In genomic region chr9:37947431-37947830, GRCh38 we compare ENCODE assay signal across 20 cellular contexts. TPM values are rescaled to one million over a fixed set of nuclear protein-coding genes. Genes with fewer than 3 reads are reported as not detected.
DNase-seq lines count a peak whose midpoint lies in the region; ATAC-seq and TF ChIP-seq lines count a peak whose summit lies in the region.
"Had no signal": no experiment of that assay in that cellular context is flagged by ENCODE, and none has a peak within 500 bp of the region (broad histone marks: within the 10 kb centered on the region; RNA-seq: fewer than 3 reads in every experiment).

No MANE protein-coding gene starts in this region.

- H3K9me3 Mint-ChIP-seq in endothelial cell (ENCODE audit: unreplicated experiment) (no peaks in the 10 kb centered on the region), neural crest cell (no peaks in the 10 kb centered on the region), type B pancreatic cell (no peaks in the 10 kb centered on the region)
- no peaks in the 10 kb centered on the region for H3K9me3 Mint-ChIP-seq in activated naive CD8-positive, alpha-beta T cell treated with anti-CD3 and anti-CD28 coated beads, Interleukin-2, amount 50 U/mL, for 24 hours
- H3K9me3 Mint-ChIP-seq: CD4-positive, CD25-positive, alpha-beta regulatory T cell had no signal

- peaks cover 7% of the 10 kb centered on the region for H3K4me1 Mint-ChIP-seq in endothelial cell (ENCODE audit: unreplicated experiment)
- peaks cover 5% of the 10 kb centered on the region for H3K4me1 Mint-ChIP-seq in neural crest cell
- H3K4me1 Mint-ChIP-seq in type B pancreatic cell (ENCODE audit: unreplicated experiment): peaks cover 31% of the 10 kb centered on the region
- H3K4me1 Mint-ChIP-seq in activated naive CD8-positive, alpha-beta T cell treated with anti-CD3 and anti-CD28 coated beads, Interleukin-2, amount 50 U/mL, for 24 hours: peaks cover 6% of the 10 kb centered on the region
- H3K4me1 Mint-ChIP-seq: CD4-positive, CD25-positive, alpha-beta regulatory T cell had no signal

- H3K79me2 ChIP-seq in Karpas-422 (ENCODE audit: low read length): no peaks in the 10 kb centered on the region

- H3K27me3 ChIP-seq in Karpas-422 (ENCODE audit: low read length) (no peaks in the 10 kb centered on the region), Peyer's patch (no peaks in the 10 kb centered on the region)
- H3K27me3 ChIP-seq: SJSA1 had no signal

- no peak overlapping the region for H2AFZ ChIP-seq in Karpas-422 (ENCODE audit: low read length)

- H3K36me3 Mint-ChIP-seq in endothelial cell (ENCODE audit: low read depth, unreplicated experiment) (peaks cover 46% of the 10 kb centered on the region), neural crest cell (ENCODE audit: low read depth) (no peaks in the 10 kb centered on the region), type B pancreatic cell (peaks cover 16% of the 10 kb centered on the region)
- H3K36me3 Mint-ChIP-seq in activated naive CD8-positive, alpha-beta T cell treated with anti-CD3 and anti-CD28 coated beads, Interleukin-2, amount 50 U/mL, for 24 hours (ENCODE audit: low read depth): peaks cover 4% of the 10 kb centered on the region

- no peaks in the 10 kb centered on the region for H3K9me3 ChIP-seq in Karpas-422 (ENCODE audit: low read length)
- H3K9me3 ChIP-seq in Peyer's patch: no peaks in the 10 kb centered on the region
- H3K9me3 ChIP-seq: HAP-1, SJSA1 had no signal

- peaks cover 3% of the 10 kb centered on the region for H3K27me3 Mint-ChIP-seq in endothelial cell (ENCODE audit: unreplicated experiment)
- no peaks in the 10 kb centered on the region for H3K27me3 Mint-ChIP-seq in neural crest cell (ENCODE audit: low read depth)
- H3K27me3 Mint-ChIP-seq in type B pancreatic cell: no peaks in the 10 kb centered on the region
- peaks cover 1% of the 10 kb centered on the region for H3K27me3 Mint-ChIP-seq in activated naive CD8-positive, alpha-beta T cell treated with anti-CD3 and anti-CD28 coated beads, Interleukin-2, amount 50 U/mL, for 24 hours

- peaks cover 14% of the 10 kb centered on the region; the same call in 1 of the 2 replicates for H3K36me3 ChIP-seq in Karpas-422 (ENCODE audit: insufficient read depth, low read length)
- peaks cover 0 to 43% (median 0%) of the 10 kb centered on the region in 3 donors for H3K36me3 ChIP-seq in Peyer's patch

- H3K9ac ChIP-seq in Karpas-422 (ENCODE audit: low read length): peak overlapping the region; percentile 41; the same call in 1 of the 2 replicates

- peak overlapping the region; percentile 59 for H3K4me3 Mint-ChIP-seq in endothelial cell (ENCODE audit: unreplicated experiment)
- no peak overlapping the region for H3K4me3 Mint-ChIP-seq in neural crest cell
- H3K4me3 Mint-ChIP-seq in type B pancreatic cell: no peak overlapping the region
- H3K4me3 Mint-ChIP-seq in activated naive CD8-positive, alpha-beta T cell treated with anti-CD3 and anti-CD28 coated beads, Interleukin-2, amount 50 U/mL, for 24 hours: no peak overlapping the region
- H3K4me3 Mint-ChIP-seq: CD4-positive, CD25-positive, alpha-beta regulatory T cell had no signal

- TF ChIP-seq CTCF in endothelial cell (IDR thresholded peaks at IDR 0.05; ENCODE audit: unreplicated experiment): no peak
- TF ChIP-seq CTCF in neural crest cell (conservative IDR thresholded peaks at IDR 0.05): no peak
- TF ChIP-seq CTCF in type B pancreatic cell (conservative IDR thresholded peaks at IDR 0.05): no peak
- no peak for TF ChIP-seq CTCF in Peyer's patch (IDR thresholded peaks at IDR 0.05)
- TF ChIP-seq CTCF in omental fat pad (IDR thresholded peaks at IDR 0.05): no peak

- H3K27ac Mint-ChIP-seq in endothelial cell (ENCODE audit: unreplicated experiment) (no peak overlapping the region), neural crest cell (ENCODE audit: unreplicated experiment) (peak overlapping the region; percentile 87), type B pancreatic cell (peak overlapping the region; percentile 70)
- H3K27ac Mint-ChIP-seq in activated naive CD8-positive, alpha-beta T cell treated with anti-CD3 and anti-CD28 coated beads, Interleukin-2, amount 50 U/mL, for 24 hours: no peak overlapping the region
- H3K27ac Mint-ChIP-seq: CD4-positive, CD25-positive, alpha-beta regulatory T cell had no signal

- H3K4me2 ChIP-seq in Karpas-422 (ENCODE audit: low read depth, low read length, poor library complexity, severe bottlenecking): no peak overlapping the region

- H3K9me2 ChIP-seq in Karpas-422 (replicated peaks; ENCODE audit: insufficient read depth, low read length): no peaks in the 10 kb centered on the region

- DNase-seq in Karpas-422 (no peak), endothelial cell (ENCODE audit: low spot score) (no peak), neural crest cell (ENCODE audit: low read depth, low spot score) (no peak), type B pancreatic cell (ENCODE audit: extremely low spot score, unreplicated experiment) (no peak), Peyer's patch (no peak), omental fat pad (ENCODE audit: low spot score) (no peak)
- no peak for DNase-seq in activated naive CD8-positive, alpha-beta T cell treated with anti-CD3 and anti-CD28 coated beads, Interleukin-2, amount 50 U/mL, for 24 hours
- DNase-seq: ACHN; CD4-positive, CD25-positive, alpha-beta regulatory T cell; COR-L47; DMS 273 treated with DMSO at 0.1 percent for 48 hours; DND-41; NCI-H1105 treated with DMSO at 0.1 percent for 48 hours; NCI-H1694 treated with DMSO at 0.1 percent for 48 hours; NCI-H2227 treated with DMSO at 0.1 percent for 48 hours; NCI-H510A treated with DMSO at 0.1 percent for 48 hours; NCI-H774; OCI-M1 had no signal

- peaks cover 68% of the 10 kb centered on the region for H3K4me1 ChIP-seq in Karpas-422 (ENCODE audit: low read length)
- no peaks in the 10 kb centered on the region for H3K4me1 ChIP-seq in Peyer's patch
- H3K4me1 ChIP-seq: HAP-1 had no signal

- peaks cover 20% of the 10 kb centered on the region; the same call in 1 of the 2 replicates for H4K20me1 ChIP-seq in Karpas-422 (ENCODE audit: insufficient read depth, low read depth, low read length)

- peak overlapping the region; percentile 69 for H3K27ac ChIP-seq in Karpas-422 (ENCODE audit: low read length)
- H3K27ac ChIP-seq in Peyer's patch: no peak overlapping the region
- H3K27ac ChIP-seq: SJSA1 had no signal

- H3K4me3 ChIP-seq in Karpas-422 (ENCODE audit: low read length) (no peak overlapping the region), Peyer's patch (no peak overlapping the region)
- H3K4me3 ChIP-seq: HAP-1, SJSA1 had no signal

- TF ChIP-seq POLR2A in Peyer's patch (IDR thresholded peaks at IDR 0.05): no peak

- no peak for ATAC-seq in activated naive CD8-positive, alpha-beta T cell treated with anti-CD3 and anti-CD28 coated beads, Interleukin-2, amount 50 U/mL, for 24 hours
- no peak for ATAC-seq in omental fat pad (ENCODE audit: low FRiP score)

RNA-seq across cellular contexts. Expression of gene SLC25A51, which starts 43.5 kb away (rescaled TPM):
- 22.9 and 44.2 TPM in 2 replicates for total RNA-seq in Karpas-422 (2014; rRNA removed; shearing (Covaris generic); ENCODE audit: low replicate concordance)
- total RNA-seq in endothelial cell (ENCODE audit: unreplicated experiment): 28.5 TPM
- total RNA-seq in neural crest cell: 32.5 and 33.0 TPM in 2 replicates
- total RNA-seq in type B pancreatic cell (ENCODE audit: low replicate concordance): 26.9 and 32.5 TPM in 2 replicates
- 10 to 100 TPM; 32.2 to 67.8 (median 57.8) TPM for total RNA-seq in Peyer's patch
- 10 to 100 TPM; 34.5 to 59.1 (median 52.0) TPM for total RNA-seq in omental fat pad

Comparison
In these comparisons a context has a peak if more than half of its experiments do, and no peak if none do; other contexts are left out.
1. H3K27ac Mint-ChIP-seq: peak in neural crest cell (single experiment) and type B pancreatic cell (single experiment); none in endothelial cell (single experiment) and activated naive CD8-positive, alpha-beta T cell treated with anti-CD3 and anti-CD28 coated beads, Interleukin-2, amount 50 U/mL, for 24 hours (single experiment).